ENCODE assay signal across 1 cellular context in the genomic region with DNA sequence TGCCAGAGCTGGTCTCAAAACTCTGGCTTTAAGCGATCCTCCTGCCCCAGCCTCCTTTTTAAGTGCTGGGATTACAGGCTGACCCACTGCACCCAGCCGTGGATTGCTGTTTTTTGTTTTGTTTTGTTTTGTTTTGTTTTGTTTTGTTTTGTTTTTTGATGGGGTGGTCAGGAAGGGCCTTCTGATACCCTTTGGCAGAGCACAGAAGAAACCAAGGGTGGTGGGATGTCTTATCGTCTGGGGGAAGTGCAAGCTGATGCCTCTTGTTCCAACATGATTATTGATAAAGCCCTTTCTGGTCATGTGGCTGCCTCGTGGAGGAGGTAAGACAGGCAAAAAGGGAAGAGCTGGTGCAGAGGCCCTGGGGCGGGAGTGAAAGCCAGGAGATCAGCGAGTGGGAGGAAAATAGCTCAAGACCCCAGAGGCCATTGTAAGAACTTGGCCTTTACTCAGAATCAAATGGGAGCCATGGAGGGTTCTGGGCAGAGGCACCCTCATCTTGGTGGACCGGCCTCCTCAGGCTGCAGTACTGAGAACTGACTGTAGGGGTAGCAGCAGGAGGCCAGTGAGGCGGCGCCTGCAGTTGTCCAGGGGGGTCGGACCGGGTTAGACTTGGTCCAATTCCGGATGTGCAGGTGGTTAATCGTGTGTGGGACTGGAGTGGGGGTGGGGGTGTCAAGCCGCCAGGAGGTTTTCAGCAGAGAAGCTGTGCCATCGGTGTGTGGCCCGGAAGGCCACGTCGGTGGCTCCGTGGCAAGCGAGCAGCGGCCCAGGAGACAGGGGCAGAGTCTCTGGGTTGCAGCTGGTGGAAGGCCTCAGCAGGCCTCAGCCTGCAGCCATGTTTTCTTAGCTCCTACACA.
TF ChIP-seq lines count a peak whose summit lies in the region.

No MANE protein-coding gene starts in this region.

TF ChIP-seq in K562, 482 proteins besides CTCF, POLR2A, EP300 and RAD21 (continued from another document):
- TF ChIP-seq, protein P1, sequence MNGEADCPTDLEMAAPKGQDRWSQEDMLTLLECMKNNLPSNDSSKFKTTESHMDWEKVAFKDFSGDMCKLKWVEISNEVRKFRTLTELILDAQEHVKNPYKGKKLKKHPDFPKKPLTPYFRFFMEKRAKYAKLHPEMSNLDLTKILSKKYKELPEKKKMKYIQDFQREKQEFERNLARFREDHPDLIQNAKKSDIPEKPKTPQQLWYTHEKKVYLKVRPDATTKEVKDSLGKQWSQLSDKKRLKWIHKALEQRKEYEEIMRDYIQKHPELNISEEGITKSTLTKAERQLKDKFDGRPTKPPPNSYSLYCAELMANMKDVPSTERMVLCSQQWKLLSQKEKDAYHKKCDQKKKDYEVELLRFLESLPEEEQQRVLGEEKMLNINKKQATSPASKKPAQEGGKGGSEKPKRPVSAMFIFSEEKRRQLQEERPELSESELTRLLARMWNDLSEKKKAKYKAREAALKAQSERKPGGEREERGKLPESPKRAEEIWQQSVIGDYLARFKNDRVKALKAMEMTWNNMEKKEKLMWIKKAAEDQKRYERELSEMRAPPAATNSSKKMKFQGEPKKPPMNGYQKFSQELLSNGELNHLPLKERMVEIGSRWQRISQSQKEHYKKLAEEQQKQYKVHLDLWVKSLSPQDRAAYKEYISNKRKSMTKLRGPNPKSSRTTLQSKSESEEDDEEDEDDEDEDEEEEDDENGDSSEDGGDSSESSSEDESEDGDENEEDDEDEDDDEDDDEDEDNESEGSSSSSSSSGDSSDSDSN (IDR thresholded peaks at IDR 0.05; ENCODE audit: borderline replicate concordance in 1 of 2, low read depth in 2 of 2, low read length in 2 of 2), result no peak
- 0 out of 2 replicates have a peak, but pooled peaks have one; percentile 9 for TF ChIP-seq ZNF584 (CRISPR knock-in tag; IDR thresholded peaks at IDR 0.05; ENCODE audit: low read depth)
- peak; percentile 81 to 95 for TF ChIP-seq RCOR1 (IDR thresholded peaks at IDR 0.05; ENCODE audit: borderline replicate concordance in 1 of 2, low read depth in 2 of 2, low read length in 2 of 2)
- peak; percentile 1; the same call in 1 of the 2 replicates for TF ChIP-seq NFIX (CRISPR knock-in tag; IDR thresholded peaks at IDR 0.05; ENCODE audit: low read depth)
- peak; percentile 20 to 30; a peak in 1 of 4 replicates for TF ChIP-seq ARNT (IDR thresholded peaks at IDR 0.05)
- peak; percentile 46 for TF ChIP-seq MEF2D (tag; conservative IDR thresholded peaks at IDR 0.05; ENCODE audit: low read depth)
- peak; percentile 26 to 33; a peak in 2 of 4 replicates for TF ChIP-seq MAZ (CRISPR knock-in tag; conservative IDR thresholded peaks at IDR 0.05 in 1 of 2, IDR thresholded peaks at IDR 0.05 in 1 of 2)
- TF ChIP-seq L3MBTL2 (IDR thresholded peaks at IDR 0.05), result peak; percentile 62; the same call in 1 of the 2 replicates
- TF ChIP-seq, protein P2, sequence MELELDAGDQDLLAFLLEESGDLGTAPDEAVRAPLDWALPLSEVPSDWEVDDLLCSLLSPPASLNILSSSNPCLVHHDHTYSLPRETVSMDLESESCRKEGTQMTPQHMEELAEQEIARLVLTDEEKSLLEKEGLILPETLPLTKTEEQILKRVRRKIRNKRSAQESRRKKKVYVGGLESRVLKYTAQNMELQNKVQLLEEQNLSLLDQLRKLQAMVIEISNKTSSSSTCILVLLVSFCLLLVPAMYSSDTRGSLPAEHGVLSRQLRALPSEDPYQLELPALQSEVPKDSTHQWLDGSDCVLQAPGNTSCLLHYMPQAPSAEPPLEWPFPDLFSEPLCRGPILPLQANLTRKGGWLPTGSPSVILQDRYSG (tag; conservative IDR thresholded peaks at IDR 0.05; ENCODE audit: low read depth), result peak; percentile 51
- 0 out of 2 replicates have a peak, but pooled peaks have one; percentile 11 for TF ChIP-seq MAFG (tag; conservative IDR thresholded peaks at IDR 0.05)
- TF ChIP-seq GABPB1 (CRISPR knock-in tag; IDR thresholded peaks at IDR 0.05), result no peak
- TF ChIP-seq, protein P3, sequence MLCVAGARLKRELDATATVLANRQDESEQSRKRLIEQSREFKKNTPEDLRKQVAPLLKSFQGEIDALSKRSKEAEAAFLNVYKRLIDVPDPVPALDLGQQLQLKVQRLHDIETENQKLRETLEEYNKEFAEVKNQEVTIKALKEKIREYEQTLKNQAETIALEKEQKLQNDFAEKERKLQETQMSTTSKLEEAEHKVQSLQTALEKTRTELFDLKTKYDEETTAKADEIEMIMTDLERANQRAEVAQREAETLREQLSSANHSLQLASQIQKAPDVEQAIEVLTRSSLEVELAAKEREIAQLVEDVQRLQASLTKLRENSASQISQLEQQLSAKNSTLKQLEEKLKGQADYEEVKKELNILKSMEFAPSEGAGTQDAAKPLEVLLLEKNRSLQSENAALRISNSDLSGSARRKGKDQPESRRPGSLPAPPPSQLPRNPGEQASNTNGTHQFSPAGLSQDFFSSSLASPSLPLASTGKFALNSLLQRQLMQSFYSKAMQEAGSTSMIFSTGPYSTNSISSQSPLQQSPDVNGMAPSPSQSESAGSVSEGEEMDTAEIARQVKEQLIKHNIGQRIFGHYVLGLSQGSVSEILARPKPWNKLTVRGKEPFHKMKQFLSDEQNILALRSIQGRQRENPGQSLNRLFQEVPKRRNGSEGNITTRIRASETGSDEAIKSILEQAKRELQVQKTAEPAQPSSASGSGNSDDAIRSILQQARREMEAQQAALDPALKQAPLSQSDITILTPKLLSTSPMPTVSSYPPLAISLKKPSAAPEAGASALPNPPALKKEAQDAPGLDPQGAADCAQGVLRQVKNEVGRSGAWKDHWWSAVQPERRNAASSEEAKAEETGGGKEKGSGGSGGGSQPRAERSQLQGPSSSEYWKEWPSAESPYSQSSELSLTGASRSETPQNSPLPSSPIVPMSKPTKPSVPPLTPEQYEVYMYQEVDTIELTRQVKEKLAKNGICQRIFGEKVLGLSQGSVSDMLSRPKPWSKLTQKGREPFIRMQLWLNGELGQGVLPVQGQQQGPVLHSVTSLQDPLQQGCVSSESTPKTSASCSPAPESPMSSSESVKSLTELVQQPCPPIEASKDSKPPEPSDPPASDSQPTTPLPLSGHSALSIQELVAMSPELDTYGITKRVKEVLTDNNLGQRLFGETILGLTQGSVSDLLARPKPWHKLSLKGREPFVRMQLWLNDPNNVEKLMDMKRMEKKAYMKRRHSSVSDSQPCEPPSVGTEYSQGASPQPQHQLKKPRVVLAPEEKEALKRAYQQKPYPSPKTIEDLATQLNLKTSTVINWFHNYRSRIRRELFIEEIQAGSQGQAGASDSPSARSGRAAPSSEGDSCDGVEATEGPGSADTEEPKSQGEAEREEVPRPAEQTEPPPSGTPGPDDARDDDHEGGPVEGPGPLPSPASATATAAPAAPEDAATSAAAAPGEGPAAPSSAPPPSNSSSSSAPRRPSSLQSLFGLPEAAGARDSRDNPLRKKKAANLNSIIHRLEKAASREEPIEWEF (CRISPR knock-in tag; IDR thresholded peaks at IDR 0.05), result peak; percentile 76
- TF ChIP-seq ETV1 (tag; conservative IDR thresholded peaks at IDR 0.05; ENCODE audit: low read depth), result peak; percentile 94
- 0 out of 2 replicates have a peak, but pooled peaks have one; percentile 39 for TF ChIP-seq SMARCE1 (IDR thresholded peaks at IDR 0.05)
